In the genomic region with DNA sequence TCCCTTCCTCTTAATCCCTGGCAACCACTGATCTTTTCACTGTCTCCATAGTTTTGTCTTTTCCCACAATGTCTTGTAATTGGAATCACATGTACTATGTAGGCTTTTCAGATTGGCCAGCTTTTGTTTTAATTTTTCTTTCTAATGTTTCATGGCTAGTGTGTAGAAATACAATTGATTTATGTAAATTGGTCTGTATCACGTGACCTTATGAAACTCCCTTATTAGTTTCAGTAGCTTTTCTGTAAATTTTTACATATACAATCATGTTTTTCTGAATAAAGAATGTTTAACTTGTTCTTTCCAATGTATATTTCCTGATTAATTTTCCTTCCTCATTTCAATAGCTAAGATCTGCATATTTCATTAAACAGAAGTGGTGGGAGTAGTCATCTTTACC, we compare ENCODE assay signal across 20 cellular contexts.
A peak's percentile ranks its signal among the peaks of the same experiment; 100 is the strongest.
DNase-seq lines count a peak whose midpoint lies in the region; ATAC-seq, FAIRE-seq and TF ChIP-seq lines count a peak whose summit lies in the region.
"Had no signal": no experiment of that assay in that cellular context is flagged by ENCODE, and none has a peak within 500 bp of the region (broad histone marks: within the 10 kb centered on the region; RNA-seq: fewer than 3 reads in every experiment).

No MANE protein-coding gene starts in this region.

- H3K79me2 ChIP-seq in HCT116 (ENCODE audit: insufficient read depth, low read length) = no peaks in the 10 kb centered on the region
- no peaks in the 10 kb centered on the region for H3K79me2 ChIP-seq in GM12878 (ENCODE audit: control insufficient read depth, insufficient read depth, low read length)

- H3K9me2 ChIP-seq in HCT116 (ENCODE audit: insufficient read depth) = no peaks in the 10 kb centered on the region

- no peak for TF ChIP-seq EP300 in GM12878 (IDR thresholded peaks at IDR 0.05; ENCODE audit: borderline replicate concordance in 1 of 2, control insufficient read depth in 1 of 2, low read depth in 2 of 2, low read length in 2 of 2)

- no TSS peak for BruUV-seq in HCT116 (replicated peaks; lab: Mats Ljungman, UMichigan)
- BruUV-seq in GM12878 (replicated peaks; lab: Mats Ljungman, UMichigan) = no TSS peak

- 0% methylated on average over 1 of the region's 1 CpG for WGBS in GM12878 (ENCODE audit: insufficient coverage, insufficient replicate concordance, low lambda C conversion rate, missing lambda C conversion rate)

- no peak overlapping the region for H3K27ac ChIP-seq in HCT116 (ENCODE audit: low read depth, low read length)
- no peak overlapping the region for H3K27ac ChIP-seq in GM12878 (ENCODE audit: control insufficient read depth, insufficient read depth)
- H3K27ac ChIP-seq: BLaER1, C4-2B had no signal

- RAD21 ChIA-PET in HCT116 (lab: Charles Lee; ENCODE audit: low non-redundant PET in 1 of 2, low total read pairs in 2 of 2, uncharacterized antibody in 2 of 2, unreplicated experiment in 2 of 2) = no interaction called here
- RAD21 ChIA-PET in GM12878 (lab: Charles Lee; ENCODE audit: unreplicated experiment) = no interaction called here

- TF ChIP-seq CTCF in HCT116 (IDR thresholded peaks at IDR 0.05 in 2 of 3, conservative IDR thresholded peaks at IDR 0.05 in 1 of 3; ENCODE audit: borderline replicate concordance in 1 of 3, insufficient read depth in 1 of 3, low read depth in 2 of 3, low read length in 2 of 3) = no peak
- TF ChIP-seq CTCF in GM12878 (IDR thresholded peaks at IDR 0.05 in 2 of 3, conservative IDR thresholded peaks at IDR 0.05 in 1 of 3; ENCODE audit: control insufficient read depth in 2 of 3, extremely low read depth in 1 of 3, insufficient read depth in 1 of 3, low read depth in 3 of 3, low read length in 3 of 3) = no peak

- H4K20me1 ChIP-seq in HCT116 (ENCODE audit: insufficient read depth) (no peaks in the 10 kb centered on the region), GM12878 (ENCODE audit: control insufficient read depth, insufficient read depth) (no peaks in the 10 kb centered on the region)
- H4K20me1 ChIP-seq: BLaER1 had no signal

- H3K9ac ChIP-seq in HCT116 (ENCODE audit: low read length) (no peak overlapping the region), GM12878 (ENCODE audit: control insufficient read depth, insufficient read depth, low read length) (no peak overlapping the region)
- H3K9ac ChIP-seq: BLaER1 had no signal

- intact Hi-C loops in HCT116 (cut with micrococcal nuclease) = no loop called here
- intact Hi-C loops in GM12878 (cut with micrococcal nuclease; ENCODE audit: unreplicated experiment) = no loop called here

- H3K4me1 ChIP-seq in HCT116 (ENCODE audit: control insufficient read depth in 1 of 2, insufficient read depth in 2 of 2, low read length in 2 of 2) (no peaks in the 10 kb centered on the region), GM12878 (ENCODE audit: control insufficient read depth, insufficient read depth, low read length) (no peaks in the 10 kb centered on the region), neuron (ENCODE audit: insufficient read depth, low read length) (no peaks in the 10 kb centered on the region)
- H3K4me1 ChIP-seq: BE2C, BLaER1, Caco-2 had no signal

- CTCF ChIA-PET in HCT116 (lab: Charles Lee) (no interaction called here), GM12878 (lab: Yijun Ruan, JAX) (interaction anchor here (0.7 kb wide), 1 partner anchor 500 kb away, joined by 3 read pairs; no protein-coding TSS in a partner anchor)

- ATAC-seq in HCT116 = no peak
- ATAC-seq in GM12878 = no peak
- ATAC-seq in GM18858 (IDR thresholded peaks at IDR 0.05; ENCODE audit: unreplicated experiment) = no peak
- ATAC-seq: CD8-positive, alpha-beta T cell had no signal

- H2AFZ ChIP-seq in HCT116 (ENCODE audit: low read depth, low read length, poor library complexity, severe bottlenecking) (peak overlapping the region; percentile 80), GM12878 (ENCODE audit: control insufficient read depth, low read depth, low read length) (no peak overlapping the region), neuron (ENCODE audit: low read depth, low read length) (peak overlapping the region; percentile 8)

- H3K36me3 ChIP-seq in HCT116 (ENCODE audit: control insufficient read depth in 1 of 2, insufficient read depth in 2 of 2, low read length in 2 of 2) (no peaks in the 10 kb centered on the region), GM12878 (ENCODE audit: control insufficient read depth in 2 of 2, insufficient read depth in 2 of 2, low read length in 1 of 2) (no peaks in the 10 kb centered on the region), neuron (ENCODE audit: insufficient read depth, low read length) (no peaks in the 10 kb centered on the region)
- H3K36me3 ChIP-seq: BE2C, BLaER1 had no signal

- SMC1A ChIA-PET in GM12878 (lab: Charles Lee; ENCODE audit: uncharacterized antibody, unreplicated experiment) = interaction anchor here (0.6 kb wide), 1 partner anchor 517 kb away, joined by 3 read pairs; no protein-coding TSS in a partner anchor

- in situ Hi-C loops in GM12878 (cut with MboI) = no loop called here

- peaks cover 0 to 4% of the 10 kb centered on the region in 2 experiments; a peak in 1 of 4 replicates for H3K9me3 ChIP-seq in HCT116 (ENCODE audit: control insufficient read depth in 1 of 2, insufficient read depth in 1 of 2, low read depth in 1 of 2, low read length in 2 of 2)
- no peaks in the 10 kb centered on the region for H3K9me3 ChIP-seq in GM12878 (replicated peaks; ENCODE audit: control insufficient read depth, insufficient read depth, low read length)
- no peaks in the 10 kb centered on the region for H3K9me3 ChIP-seq in neuron (ENCODE audit: low read length)
- H3K9me3 ChIP-seq: BE2C, BLaER1, Caco-2 had no signal

- TF ChIP-seq POLR2A in HCT116 (IDR thresholded peaks at IDR 0.05; ENCODE audit: borderline replicate concordance, extremely low read depth, insufficient read depth, insufficient read length) (no peak), GM12878 (IDR thresholded peaks at IDR 0.05; ENCODE audit: low read depth, low read length) (no peak)

- TF ChIP-seq RAD21 in HCT116 (IDR thresholded peaks at IDR 0.05; ENCODE audit: low read depth) = no peak
- TF ChIP-seq RAD21 in GM12878 (IDR thresholded peaks at IDR 0.05; ENCODE audit: insufficient read depth, low read depth, low read length) = no peak

- H3K4me3 ChIP-seq in HCT116 (replicated peaks in 1 of 2; ENCODE audit: low read depth in 1 of 2, low read length in 2 of 2) = no peak overlapping the region
- no peak overlapping the region for H3K4me3 ChIP-seq in GM12878
- H3K4me3 ChIP-seq in neuron (ENCODE audit: low read length) = no peak overlapping the region
- H3K4me3 ChIP-seq: BLaER1 had no signal

- DNase-seq in HCT116 (ENCODE audit: low read depth, low spot score) (no peak), GM12878 (ENCODE audit: low read depth, low spot score) (no peak), GOT3 (lab: John Stamatoyannopoulos, UW) (no peak)
- DNase-seq: 8988T; ACHN; BE2C; Caco-2; Calu3; CD4-positive, alpha-beta T cell; CD8-positive, alpha-beta T cell; DMS79 treated with DMSO at 0.1 percent for 48 hours; GF-D8 had no signal

- H3K4me2 ChIP-seq in HCT116 (ENCODE audit: low read length) (no peak overlapping the region), GM12878 (ENCODE audit: control insufficient read depth, insufficient read depth) (no peak overlapping the region)
- H3K4me2 ChIP-seq: BLaER1 had no signal

- FAIRE-seq in GM12878 (lab: Jason Lieb, UNC) = no peak
- FAIRE-seq: D721Med, G401.6, GM18507, GM19239 had no signal

- POLR2A ChIA-PET in HCT116 (lab: Charles Lee) (no interaction called here), GM12878 (lab: Charles Lee) (no interaction called here)

- H3K27me3 ChIP-seq in HCT116 (ENCODE audit: insufficient read depth, low read length) (no peaks in the 10 kb centered on the region), GM12878 (replicated peaks in 1 of 2; ENCODE audit: control insufficient read depth in 2 of 2, insufficient read depth in 2 of 2, low read length in 1 of 2) (no peaks in the 10 kb centered on the region), neuron (ENCODE audit: insufficient read depth, low read length) (no peaks in the 10 kb centered on the region)
- H3K27me3 ChIP-seq: BE2C, BLaER1 had no signal

TF ChIP-seq in HCT116, 20 proteins besides CTCF, POLR2A, EP300 and RAD21 (continues in another document):
- TF ChIP-seq SRF (IDR thresholded peaks at IDR 0.05; ENCODE audit: low read depth) (no peak), EGR1 (IDR thresholded peaks at IDR 0.05; ENCODE audit: low read depth) (no peak), ATF3 (IDR thresholded peaks at IDR 0.05) (no peak), JUND (IDR thresholded peaks at IDR 0.05) (no peak)

TF ChIP-seq in GM12878, 131 proteins besides CTCF, POLR2A, EP300 and RAD21:
- no peak for TF ChIP-seq ZBTB11 (CRISPR knock-in tag; IDR thresholded peaks at IDR 0.05)
- TF ChIP-seq SREBF1 (IDR thresholded peaks at IDR 0.05; ENCODE audit: low read length) = no peak
- peak; percentile 70 for TF ChIP-seq RAD51 (IDR thresholded peaks at IDR 0.05)
- no peak for TF ChIP-seq ZNF207 (IDR thresholded peaks at IDR 0.05; ENCODE audit: borderline replicate concordance)
